In genomic region chr10:5551531-5552375, GRCh38 we compare ENCODE assay signal across 8 cellular contexts. TPM values are rescaled to one million over a fixed set of nuclear protein-coding genes. Genes with fewer than 3 reads are reported as not detected.
DNase-seq lines count a peak whose midpoint lies in the region; TF ChIP-seq lines count a peak whose summit lies in the region.

No MANE protein-coding gene starts in this region.

- H3K27me3 Mint-ChIP-seq in activated T-helper 2 cell treated with anti-CD3 and anti-CD28 coated beads, Interferon-gamma antibody, Interleukin-2, Interleukin-4, amounts not matched to agents 10 μg/mL and 5 μg/mL and 100 μg/mL, durations not matched to agents 14 hours and 24 hours and 36 hours (ENCODE audit: low read depth), result peaks cover 3% of the 10 kb centered on the region
- H3K27me3 Mint-ChIP-seq in nephron progenitor cell (ENCODE audit: low read depth, poor library complexity), result no peaks in the 10 kb centered on the region

- H3K36me3 Mint-ChIP-seq in activated T-helper 2 cell treated with anti-CD3 and anti-CD28 coated beads, Interferon-gamma antibody, Interleukin-2, Interleukin-4, amounts not matched to agents 10 μg/mL and 5 μg/mL and 100 μg/mL, durations not matched to agents 14 hours and 24 hours and 36 hours (ENCODE audit: low read depth), result no peaks in the 10 kb centered on the region
- H3K36me3 Mint-ChIP-seq in nephron progenitor cell (ENCODE audit: low read depth), result no peaks in the 10 kb centered on the region

- TF ChIP-seq CTCF in C4-2B (conservative IDR thresholded peaks at IDR 0.05), result no peak
- TF ChIP-seq CTCF in nephron progenitor cell (IDR thresholded peaks at IDR 0.05), result no peak

- intact Hi-C loops in activated T-helper 2 cell treated with anti-CD3 and anti-CD28 coated beads, Interferon-gamma antibody, Interleukin-2, Interleukin-4, amounts not matched to agents 10 μg/mL and 5 μg/mL and 100 μg/mL, durations not matched to agents 14 hours and 24 hours and 36 hours (cut with micrococcal nuclease), result loop anchor here (1.0 to 10.0 kb wide), 3 partner anchors 13 to 257 kb away; no protein-coding TSS in a partner anchor

- peak overlapping the region; percentile 58 for H3K27ac Mint-ChIP-seq in activated T-helper 2 cell treated with anti-CD3 and anti-CD28 coated beads, Interferon-gamma antibody, Interleukin-2, Interleukin-4, amounts not matched to agents 10 μg/mL and 5 μg/mL and 100 μg/mL, durations not matched to agents 14 hours and 24 hours and 36 hours
- H3K27ac Mint-ChIP-seq in nephron progenitor cell, result peak overlapping the region; percentile 43

- peak overlapping the region; percentile 83 for H3K27ac ChIP-seq in C4-2B

- no peaks in the 10 kb centered on the region for H3K9me3 Mint-ChIP-seq in activated T-helper 2 cell treated with anti-CD3 and anti-CD28 coated beads, Interferon-gamma antibody, Interleukin-2, Interleukin-4, amounts not matched to agents 10 μg/mL and 5 μg/mL and 100 μg/mL, durations not matched to agents 14 hours and 24 hours and 36 hours
- H3K9me3 Mint-ChIP-seq in nephron progenitor cell, result no peaks in the 10 kb centered on the region

- DNase-seq in HT-29 (ENCODE audit: low spot score) (peak; percentile 82), nephron progenitor cell (no peak), NCI-H2107 (lab: John Stamatoyannopoulos, UW) (no peak), NCI-H1092 treated with DMSO at 0.1 percent for 48 hours (lab: John Stamatoyannopoulos, UW) (no peak), NCI-H2171 (lab: John Stamatoyannopoulos, UW) (no peak), superior temporal gyrus (ENCODE audit: extremely low spot score) (no peak)
- DNase-seq in activated T-helper 2 cell treated with anti-CD3 and anti-CD28 coated beads, Interferon-gamma antibody, Interleukin-2, Interleukin-4, amounts not matched to agents 10 μg/mL and 5 μg/mL and 100 μg/mL, durations not matched to agents 14 hours and 24 hours and 36 hours (ENCODE audit: low spot score), result peak; percentile 23

- peaks cover 30% of the 10 kb centered on the region for H3K4me1 Mint-ChIP-seq in activated T-helper 2 cell treated with anti-CD3 and anti-CD28 coated beads, Interferon-gamma antibody, Interleukin-2, Interleukin-4, amounts not matched to agents 10 μg/mL and 5 μg/mL and 100 μg/mL, durations not matched to agents 14 hours and 24 hours and 36 hours (ENCODE audit: low read depth)
- peaks cover 55% of the 10 kb centered on the region for H3K4me1 Mint-ChIP-seq in nephron progenitor cell

- H3K4me3 Mint-ChIP-seq in activated T-helper 2 cell treated with anti-CD3 and anti-CD28 coated beads, Interferon-gamma antibody, Interleukin-2, Interleukin-4, amounts not matched to agents 10 μg/mL and 5 μg/mL and 100 μg/mL, durations not matched to agents 14 hours and 24 hours and 36 hours (ENCODE audit: low read depth), result no peak overlapping the region
- no peak overlapping the region for H3K4me3 Mint-ChIP-seq in nephron progenitor cell

RNA-seq across cellular contexts. Expression of gene CALML3, which starts 27.0 kb away (rescaled TPM):
- total RNA-seq in HT-29 (2014; rRNA removed; shearing (Covaris generic)), result not detected in 2 replicates
- not detected in 2 replicates for total RNA-seq in activated T-helper 2 cell treated with anti-CD3 and anti-CD28 coated beads, Interferon-gamma antibody, Interleukin-2, Interleukin-4, amounts not matched to agents 10 μg/mL and 5 μg/mL and 100 μg/mL, durations not matched to agents 14 hours and 24 hours and 36 hours

RNA-seq across cellular contexts. Expression of gene CALML5, which starts 52.4 kb away (rescaled TPM):
- 0.71 and 1.7 TPM in 2 replicates for total RNA-seq in HT-29 (2014; rRNA removed; shearing (Covaris generic))
- not detected in 2 replicates for total RNA-seq in activated T-helper 2 cell treated with anti-CD3 and anti-CD28 coated beads, Interferon-gamma antibody, Interleukin-2, Interleukin-4, amounts not matched to agents 10 μg/mL and 5 μg/mL and 100 μg/mL, durations not matched to agents 14 hours and 24 hours and 36 hours

Comparison
In these comparisons a context has a peak if more than half of its experiments do, and no peak if none do; other contexts are left out.
1. DNase-seq: peak in HT-29 (single experiment) and activated T-helper 2 cell treated with anti-CD3 and anti-CD28 coated beads, Interferon-gamma antibody, Interleukin-2, Interleukin-4, amounts not matched to agents 10 μg/mL and 5 μg/mL and 100 μg/mL, durations not matched to agents 14 hours and 24 hours and 36 hours (single experiment); none in nephron progenitor cell (single experiment), NCI-H2107 (single experiment), NCI-H1092 treated with DMSO at 0.1 percent for 48 hours (single experiment), NCI-H2171 (single experiment) and superior temporal gyrus (single experiment).